In genomic region chr1:145114560-145115057, GRCh38 we compare ENCODE assay signal across 4 cellular contexts. TPM values are rescaled to one million over a fixed set of nuclear protein-coding genes. Genes with fewer than 3 reads are reported as not detected.
"Had no signal": no experiment of that assay in that cellular context is flagged by ENCODE, and none has a peak within 500 bp of the region (broad histone marks: within the 10 kb centered on the region; RNA-seq: fewer than 3 reads in every experiment).

No MANE protein-coding gene starts in this region.

RNA-seq across cellular contexts. Expression of gene FAM72D, which starts 18.8 kb away (rescaled TPM):
- total RNA-seq: psoas muscle, right atrium auricular region had no signal
- polyA plus RNA-seq: naive thymus-derived CD4-positive, alpha-beta T cell; naive thymus-derived CD8-positive, alpha-beta T cell had no signal
